In genomic region chr14:56217380-56218045, GRCh38 we compare ENCODE assay signal across 22 cellular contexts.
DNase-seq lines count a peak whose midpoint lies in the region; ATAC-seq and TF ChIP-seq lines count a peak whose summit lies in the region.
"Had no signal": no experiment of that assay in that cellular context is flagged by ENCODE, and none has a peak within 500 bp of the region (broad histone marks: within the 10 kb centered on the region; RNA-seq: fewer than 3 reads in every experiment).

No MANE protein-coding gene starts in this region.

- H3K4me1 ChIP-seq in smooth muscle cell (ENCODE audit: low read depth), result peaks cover 22% of the 10 kb centered on the region
- peaks cover 3% of the 10 kb centered on the region for H3K4me1 ChIP-seq in mucosa of descending colon (ENCODE audit: low read depth)
- peaks cover 11 to 74% (median 59%) of the 10 kb centered on the region in 9 donors for H3K4me1 ChIP-seq in heart right ventricle

- no peaks in the 10 kb centered on the region for H3K36me3 Mint-ChIP-seq in activated naive CD4-positive, alpha-beta T cell treated with anti-CD3 and anti-CD28 coated beads, Interleukin-2, amount 50 U/mL, for 72 hours
- H3K36me3 Mint-ChIP-seq: mesothelial cell of epicardium had no signal

- no peaks in the 10 kb centered on the region for H4K20me1 ChIP-seq in smooth muscle cell (ENCODE audit: low read depth)

- intact Hi-C loops in mucosa of descending colon (cut with DNase I, micrococcal nuclease), result no loop called here
- intact Hi-C loops in heart right ventricle (cut with DNase I), result loop anchor here in 2 of 10 donors (10.0 kb wide), 2 partner anchors 73 to 207 kb away; no protein-coding TSS in a partner anchor

- no peak for ATAC-seq in mucosa of descending colon
- ATAC-seq in heart right ventricle, result no peak
- no peak for ATAC-seq in activated naive CD4-positive, alpha-beta T cell treated with anti-CD3 and anti-CD28 coated beads, Interleukin-2, amount 50 U/mL, for 72 hours
- ATAC-seq: activated T-cell treated with anti-CD3 and anti-CD28 coated beads, Interleukin-2, amount 50 U/mL, for 4 hours; effector memory CD8-positive, alpha-beta T cell; HCT116; left colon; Panc1 had no signal

- H3K9ac ChIP-seq in smooth muscle cell (ENCODE audit: low read depth), result no peak overlapping the region

- no peak overlapping the region for H3K27ac Mint-ChIP-seq in activated naive CD4-positive, alpha-beta T cell treated with anti-CD3 and anti-CD28 coated beads, Interleukin-2, amount 50 U/mL, for 72 hours
- H3K27ac Mint-ChIP-seq: activated naive CD4-positive, alpha-beta T cell treated with anti-CD3 and anti-CD28 coated beads for 36 hours; B cell; effector memory CD8-positive, alpha-beta T cell; mesothelial cell of epicardium; nephron progenitor cell had no signal

- no peaks in the 10 kb centered on the region for H3K9me3 Mint-ChIP-seq in activated naive CD4-positive, alpha-beta T cell treated with anti-CD3 and anti-CD28 coated beads, Interleukin-2, amount 50 U/mL, for 72 hours
- H3K9me3 Mint-ChIP-seq: activated naive CD4-positive, alpha-beta T cell treated with anti-CD3 and anti-CD28 coated beads for 36 hours; activated T-cell treated with anti-CD3 and anti-CD28 coated beads, Interleukin-2, amount 50 U/mL, for 4 hours; effector memory CD8-positive, alpha-beta T cell; mesothelial cell of epicardium; nephron progenitor cell had no signal

- TF ChIP-seq CTCF in choroid plexus epithelial cell (conservative IDR thresholded peaks at IDR 0.05; ENCODE audit: low read depth, low read length), result no peak
- TF ChIP-seq CTCF in smooth muscle cell (IDR thresholded peaks at IDR 0.05; ENCODE audit: borderline replicate concordance, insufficient read depth, poor library complexity, severe bottlenecking), result no peak
- TF ChIP-seq CTCF in mucosa of descending colon (IDR thresholded peaks at IDR 0.05), result no peak
- TF ChIP-seq CTCF in heart right ventricle (IDR thresholded peaks at IDR 0.05), result no peak

- no peaks in the 10 kb centered on the region for H3K36me3 ChIP-seq in smooth muscle cell (ENCODE audit: low read depth)
- no peaks in the 10 kb centered on the region for H3K36me3 ChIP-seq in mucosa of descending colon (ENCODE audit: low read depth)
- no peaks in the 10 kb centered on the region for H3K36me3 ChIP-seq in heart right ventricle
- H3K36me3 ChIP-seq: tibial nerve had no signal

- H3K9me3 ChIP-seq in smooth muscle cell (replicated peaks; ENCODE audit: low read depth) (no peaks in the 10 kb centered on the region), mucosa of descending colon (no peaks in the 10 kb centered on the region), heart right ventricle (no peaks in the 10 kb centered on the region)
- H3K9me3 ChIP-seq: psoas muscle, tibial nerve had no signal

- WGBS in smooth muscle cell (ENCODE audit: low lambda C conversion rate), result 55% methylated on average over 7 of the region's 7 CpGs
- WGBS in heart right ventricle, 2 donors, result 53 to 64% methylated on average over 7 of the region's 7 CpGs

- no peak overlapping the region for H2AFZ ChIP-seq in smooth muscle cell (ENCODE audit: low read depth)

- peak overlapping the region; percentile 25 for H3K4me2 ChIP-seq in smooth muscle cell

- H3F3A ChIP-seq in smooth muscle cell (ENCODE audit: low read depth), result peaks cover 3% of the 10 kb centered on the region

- peak overlapping the region; percentile 14 for H3K27ac ChIP-seq in smooth muscle cell (ENCODE audit: low read depth)
- peak overlapping the region in 2 of 10 donors; percentile 11 to 16 for H3K27ac ChIP-seq in heart right ventricle
- H3K27ac ChIP-seq: 22Rv1, psoas muscle had no signal

- peaks cover 3% of the 10 kb centered on the region for H3K79me2 ChIP-seq in smooth muscle cell (ENCODE audit: low read depth)

- DNase-seq in DMS53 (lab: John Stamatoyannopoulos, UW) (peak; percentile 35), DMS53 treated with DMSO at 0.1 percent for 48 hours (lab: John Stamatoyannopoulos, UW; ENCODE audit: unreplicated experiment) (no peak), SHP77 treated with DMSO at 0.1 percent for 48 hours (lab: John Stamatoyannopoulos, UW) (peak; percentile 34), choroid plexus epithelial cell (ENCODE audit: low read depth) (peak; percentile 8), smooth muscle cell (lab: John Stamatoyannopoulos, UW; ENCODE audit: unreplicated experiment) (no peak), mucosa of descending colon (no peak), heart right ventricle (no peak)
- no peak for DNase-seq in activated naive CD4-positive, alpha-beta T cell treated with anti-CD3 and anti-CD28 coated beads, Interleukin-2, amount 50 U/mL, for 72 hours (ENCODE audit: low spot score in 2 of 2)
- DNase-seq: activated T-cell treated with anti-CD3 and anti-CD28 coated beads, Interleukin-2, amount 50 U/mL, for 4 hours; effector memory CD8-positive, alpha-beta T cell; nephron progenitor cell; stimulated activated naive CD4-positive, alpha-beta T cell had no signal

- H3K4me3 ChIP-seq in choroid plexus epithelial cell (ENCODE audit: low read depth, low read length) (no peak overlapping the region), smooth muscle cell (no peak overlapping the region), mucosa of descending colon (no peak overlapping the region), heart right ventricle (no peak overlapping the region)
- H3K4me3 ChIP-seq: psoas muscle, skin epidermis, tibial nerve had no signal

- H3K27me3 ChIP-seq in smooth muscle cell (ENCODE audit: low read depth), result no peaks in the 10 kb centered on the region
- no peaks in the 10 kb centered on the region for H3K27me3 ChIP-seq in heart right ventricle
- H3K27me3 ChIP-seq: tibial nerve had no signal

Comparison
In these comparisons a context has a peak if more than half of its experiments do, and no peak if none do; other contexts are left out.
1. DNase-seq: peak in DMS53 (single experiment), SHP77 treated with DMSO at 0.1 percent for 48 hours (single experiment) and choroid plexus epithelial cell (single experiment); none in DMS53 treated with DMSO at 0.1 percent for 48 hours (single experiment), smooth muscle cell (single experiment), mucosa of descending colon (0 of 3), heart right ventricle (0 of 2) and activated naive CD4-positive, alpha-beta T cell treated with anti-CD3 and anti-CD28 coated beads, Interleukin-2, amount 50 U/mL, for 72 hours (0 of 2).